1 cellular context compared by ENCODE assay signal in the genomic region with DNA sequence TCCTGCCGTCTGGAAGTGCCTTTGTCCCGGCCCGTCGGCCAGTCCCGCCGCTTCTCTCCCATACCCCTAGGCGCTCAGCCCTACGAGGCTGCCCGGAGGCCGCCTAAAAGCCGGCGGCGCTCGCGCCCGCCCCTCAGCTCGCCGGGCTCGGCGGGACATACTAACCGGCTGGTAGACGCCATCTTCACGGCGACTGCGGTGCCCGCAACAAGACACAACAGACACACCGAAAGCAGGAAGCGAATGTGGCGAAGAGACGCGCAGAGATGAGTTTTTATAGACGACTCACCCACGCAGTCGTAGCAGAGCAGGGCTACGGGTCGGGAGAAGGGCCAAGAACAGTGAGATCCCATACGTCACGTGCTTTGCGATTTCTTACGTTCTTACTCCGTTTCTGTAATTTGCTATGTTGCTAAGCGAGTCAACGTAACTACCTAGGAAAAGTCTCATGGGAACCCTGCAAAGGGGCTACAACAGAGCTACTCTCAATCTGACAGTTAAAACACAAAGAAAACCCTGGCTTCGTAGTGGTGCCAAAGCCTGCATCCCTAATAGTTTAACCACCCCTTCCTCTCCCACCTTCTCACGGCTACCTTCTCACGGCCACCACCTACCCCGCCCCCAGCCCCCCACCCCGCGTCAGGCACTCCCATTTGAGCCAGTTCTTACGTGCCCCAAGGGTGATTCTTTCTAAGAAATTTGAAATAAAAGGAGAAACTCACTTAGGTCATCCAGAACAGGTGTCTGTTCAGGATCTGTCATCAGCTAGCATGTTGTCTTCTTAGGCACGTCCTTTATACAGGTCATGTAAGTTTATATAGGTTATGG.
TF ChIP-seq lines count a peak whose summit lies in the region.

A gene with protein sequence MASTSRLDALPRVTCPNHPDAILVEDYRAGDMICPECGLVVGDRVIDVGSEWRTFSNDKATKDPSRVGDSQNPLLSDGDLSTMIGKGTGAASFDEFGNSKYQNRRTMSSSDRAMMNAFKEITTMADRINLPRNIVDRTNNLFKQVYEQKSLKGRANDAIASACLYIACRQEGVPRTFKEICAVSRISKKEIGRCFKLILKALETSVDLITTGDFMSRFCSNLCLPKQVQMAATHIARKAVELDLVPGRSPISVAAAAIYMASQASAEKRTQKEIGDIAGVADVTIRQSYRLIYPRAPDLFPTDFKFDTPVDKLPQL (minus strand): TSS at position 250 of the 828 bp plus-strand sequence. CDS start 68 bp downstream, at position 182.

TF ChIP-seq in HCT116, 20 proteins besides CTCF, POLR2A, EP300 and RAD21 (continued from another document):
- TF ChIP-seq CEBPB (IDR thresholded peaks at IDR 0.05; ENCODE audit: low read depth), result no peak
- peak; percentile 57 for TF ChIP-seq JUND (IDR thresholded peaks at IDR 0.05)
- peak; percentile 94 for TF ChIP-seq CBX3 (IDR thresholded peaks at IDR 0.05; ENCODE audit: low read depth)
- TF ChIP-seq ZNF274 (IDR thresholded peaks at IDR 0.05; ENCODE audit: low read depth, low read length), result no peak
- TF ChIP-seq EZH2 (IDR thresholded peaks at IDR 0.05), result no peak
- TF ChIP-seq SRF (IDR thresholded peaks at IDR 0.05; ENCODE audit: low read depth), result peak; percentile 79; the same call in 1 of the 2 replicates
- TF ChIP-seq, protein P1, sequence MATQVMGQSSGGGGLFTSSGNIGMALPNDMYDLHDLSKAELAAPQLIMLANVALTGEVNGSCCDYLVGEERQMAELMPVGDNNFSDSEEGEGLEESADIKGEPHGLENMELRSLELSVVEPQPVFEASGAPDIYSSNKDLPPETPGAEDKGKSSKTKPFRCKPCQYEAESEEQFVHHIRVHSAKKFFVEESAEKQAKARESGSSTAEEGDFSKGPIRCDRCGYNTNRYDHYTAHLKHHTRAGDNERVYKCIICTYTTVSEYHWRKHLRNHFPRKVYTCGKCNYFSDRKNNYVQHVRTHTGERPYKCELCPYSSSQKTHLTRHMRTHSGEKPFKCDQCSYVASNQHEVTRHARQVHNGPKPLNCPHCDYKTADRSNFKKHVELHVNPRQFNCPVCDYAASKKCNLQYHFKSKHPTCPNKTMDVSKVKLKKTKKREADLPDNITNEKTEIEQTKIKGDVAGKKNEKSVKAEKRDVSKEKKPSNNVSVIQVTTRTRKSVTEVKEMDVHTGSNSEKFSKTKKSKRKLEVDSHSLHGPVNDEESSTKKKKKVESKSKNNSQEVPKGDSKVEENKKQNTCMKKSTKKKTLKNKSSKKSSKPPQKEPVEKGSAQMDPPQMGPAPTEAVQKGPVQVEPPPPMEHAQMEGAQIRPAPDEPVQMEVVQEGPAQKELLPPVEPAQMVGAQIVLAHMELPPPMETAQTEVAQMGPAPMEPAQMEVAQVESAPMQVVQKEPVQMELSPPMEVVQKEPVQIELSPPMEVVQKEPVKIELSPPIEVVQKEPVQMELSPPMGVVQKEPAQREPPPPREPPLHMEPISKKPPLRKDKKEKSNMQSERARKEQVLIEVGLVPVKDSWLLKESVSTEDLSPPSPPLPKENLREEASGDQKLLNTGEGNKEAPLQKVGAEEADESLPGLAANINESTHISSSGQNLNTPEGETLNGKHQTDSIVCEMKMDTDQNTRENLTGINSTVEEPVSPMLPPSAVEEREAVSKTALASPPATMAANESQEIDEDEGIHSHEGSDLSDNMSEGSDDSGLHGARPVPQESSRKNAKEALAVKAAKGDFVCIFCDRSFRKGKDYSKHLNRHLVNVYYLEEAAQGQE (IDR thresholded peaks at IDR 0.05; ENCODE audit: low read depth), result no peak
TF ChIP-seq in HCT116: peak in this region for 12.
